1 cellular context compared by ENCODE assay signal in the genomic region with DNA sequence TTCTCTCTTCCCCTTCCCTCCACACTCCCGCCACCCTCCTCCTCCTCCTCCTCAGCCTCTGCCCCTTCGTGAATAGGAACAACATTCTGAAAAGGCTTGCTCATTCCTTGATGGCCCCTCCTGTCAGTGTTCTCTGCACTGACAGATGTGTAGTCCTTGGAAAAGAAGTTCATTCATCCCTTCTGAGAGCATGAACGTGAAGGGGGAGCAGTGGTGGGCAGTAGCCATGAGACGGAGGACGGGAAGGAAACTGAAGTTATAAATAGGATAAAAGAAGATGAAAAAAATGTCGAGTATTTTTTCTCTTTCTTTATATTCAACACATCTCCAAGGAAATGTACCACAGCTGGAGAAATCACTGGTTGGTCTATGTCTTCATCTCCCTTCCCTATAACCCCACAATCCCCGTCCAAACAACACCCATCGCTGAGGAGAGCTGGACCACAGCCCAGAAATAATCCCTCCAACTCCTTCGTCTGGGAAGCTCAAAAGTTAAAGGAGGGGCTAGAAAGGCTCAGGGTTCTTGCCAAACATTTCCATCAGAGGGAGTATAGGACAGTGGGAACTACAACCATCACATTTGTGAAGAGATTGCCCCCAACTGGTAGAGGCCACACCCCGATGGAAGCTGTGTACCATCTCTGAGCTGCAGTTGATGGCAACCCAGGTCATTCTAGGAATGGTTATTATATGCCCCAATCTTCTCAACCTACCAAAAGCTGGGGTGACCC.
TF ChIP-seq lines count a peak whose summit lies in the region.

No MANE protein-coding gene starts in this region.

TF ChIP-seq in HepG2, 621 proteins besides CTCF, POLR2A, EP300 and RAD21 (continued from another document):
- no peak for TF ChIP-seq ZBTB39 (CRISPR knock-in tag; IDR thresholded peaks at IDR 0.05)
TF ChIP-seq in HepG2: peak in this region for 0.
